In the genomic region with DNA sequence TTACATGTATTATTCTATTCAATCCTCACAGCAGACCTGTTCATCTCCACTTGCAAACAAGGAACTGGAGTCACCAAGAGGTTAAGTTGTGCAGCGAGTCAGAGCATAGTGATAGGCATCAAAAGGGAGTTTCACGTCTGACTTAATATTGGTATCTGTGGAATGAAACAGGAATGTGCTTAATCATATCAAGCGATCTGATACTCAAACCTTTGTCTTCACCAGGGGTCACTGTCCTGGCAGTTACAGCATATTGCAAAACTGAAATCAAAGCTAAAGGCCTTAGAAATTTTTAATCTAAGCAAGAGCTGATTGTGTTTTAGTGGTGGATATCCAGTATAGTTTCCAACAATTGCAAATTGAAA, we compare ENCODE assay signal across 1 cellular context.
TF ChIP-seq lines count a peak whose summit lies in the region.

No MANE protein-coding gene starts in this region.

TF ChIP-seq in liver, 16 proteins besides CTCF, POLR2A, EP300 and RAD21 (continued from another document):
- TF ChIP-seq, protein P1, sequence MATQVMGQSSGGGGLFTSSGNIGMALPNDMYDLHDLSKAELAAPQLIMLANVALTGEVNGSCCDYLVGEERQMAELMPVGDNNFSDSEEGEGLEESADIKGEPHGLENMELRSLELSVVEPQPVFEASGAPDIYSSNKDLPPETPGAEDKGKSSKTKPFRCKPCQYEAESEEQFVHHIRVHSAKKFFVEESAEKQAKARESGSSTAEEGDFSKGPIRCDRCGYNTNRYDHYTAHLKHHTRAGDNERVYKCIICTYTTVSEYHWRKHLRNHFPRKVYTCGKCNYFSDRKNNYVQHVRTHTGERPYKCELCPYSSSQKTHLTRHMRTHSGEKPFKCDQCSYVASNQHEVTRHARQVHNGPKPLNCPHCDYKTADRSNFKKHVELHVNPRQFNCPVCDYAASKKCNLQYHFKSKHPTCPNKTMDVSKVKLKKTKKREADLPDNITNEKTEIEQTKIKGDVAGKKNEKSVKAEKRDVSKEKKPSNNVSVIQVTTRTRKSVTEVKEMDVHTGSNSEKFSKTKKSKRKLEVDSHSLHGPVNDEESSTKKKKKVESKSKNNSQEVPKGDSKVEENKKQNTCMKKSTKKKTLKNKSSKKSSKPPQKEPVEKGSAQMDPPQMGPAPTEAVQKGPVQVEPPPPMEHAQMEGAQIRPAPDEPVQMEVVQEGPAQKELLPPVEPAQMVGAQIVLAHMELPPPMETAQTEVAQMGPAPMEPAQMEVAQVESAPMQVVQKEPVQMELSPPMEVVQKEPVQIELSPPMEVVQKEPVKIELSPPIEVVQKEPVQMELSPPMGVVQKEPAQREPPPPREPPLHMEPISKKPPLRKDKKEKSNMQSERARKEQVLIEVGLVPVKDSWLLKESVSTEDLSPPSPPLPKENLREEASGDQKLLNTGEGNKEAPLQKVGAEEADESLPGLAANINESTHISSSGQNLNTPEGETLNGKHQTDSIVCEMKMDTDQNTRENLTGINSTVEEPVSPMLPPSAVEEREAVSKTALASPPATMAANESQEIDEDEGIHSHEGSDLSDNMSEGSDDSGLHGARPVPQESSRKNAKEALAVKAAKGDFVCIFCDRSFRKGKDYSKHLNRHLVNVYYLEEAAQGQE (IDR thresholded peaks at IDR 0.05) = no peak
- TF ChIP-seq EGR1 (IDR thresholded peaks at IDR 0.05; ENCODE audit: low read depth in 2 of 2) (no peak), FOXA2 (IDR thresholded peaks at IDR 0.05) (no peak), TAF1 (conservative IDR thresholded peaks at IDR 0.05) (no peak)
- TF ChIP-seq, protein P2, sequence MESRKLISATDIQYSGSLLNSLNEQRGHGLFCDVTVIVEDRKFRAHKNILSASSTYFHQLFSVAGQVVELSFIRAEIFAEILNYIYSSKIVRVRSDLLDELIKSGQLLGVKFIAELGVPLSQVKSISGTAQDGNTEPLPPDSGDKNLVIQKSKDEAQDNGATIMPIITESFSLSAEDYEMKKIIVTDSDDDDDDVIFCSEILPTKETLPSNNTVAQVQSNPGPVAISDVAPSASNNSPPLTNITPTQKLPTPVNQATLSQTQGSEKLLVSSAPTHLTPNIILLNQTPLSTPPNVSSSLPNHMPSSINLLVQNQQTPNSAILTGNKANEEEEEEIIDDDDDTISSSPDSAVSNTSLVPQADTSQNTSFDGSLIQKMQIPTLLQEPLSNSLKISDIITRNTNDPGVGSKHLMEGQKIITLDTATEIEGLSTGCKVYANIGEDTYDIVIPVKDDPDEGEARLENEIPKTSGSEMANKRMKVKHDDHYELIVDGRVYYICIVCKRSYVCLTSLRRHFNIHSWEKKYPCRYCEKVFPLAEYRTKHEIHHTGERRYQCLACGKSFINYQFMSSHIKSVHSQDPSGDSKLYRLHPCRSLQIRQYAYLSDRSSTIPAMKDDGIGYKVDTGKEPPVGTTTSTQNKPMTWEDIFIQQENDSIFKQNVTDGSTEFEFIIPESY (IDR thresholded peaks at IDR 0.05) = no peak
- TF ChIP-seq, protein P3, sequence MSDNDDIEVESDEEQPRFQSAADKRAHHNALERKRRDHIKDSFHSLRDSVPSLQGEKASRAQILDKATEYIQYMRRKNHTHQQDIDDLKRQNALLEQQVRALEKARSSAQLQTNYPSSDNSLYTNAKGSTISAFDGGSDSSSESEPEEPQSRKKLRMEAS (IDR thresholded peaks at IDR 0.05) = no peak
